ENCODE assay signal across 12 cellular contexts in the genomic region with DNA sequence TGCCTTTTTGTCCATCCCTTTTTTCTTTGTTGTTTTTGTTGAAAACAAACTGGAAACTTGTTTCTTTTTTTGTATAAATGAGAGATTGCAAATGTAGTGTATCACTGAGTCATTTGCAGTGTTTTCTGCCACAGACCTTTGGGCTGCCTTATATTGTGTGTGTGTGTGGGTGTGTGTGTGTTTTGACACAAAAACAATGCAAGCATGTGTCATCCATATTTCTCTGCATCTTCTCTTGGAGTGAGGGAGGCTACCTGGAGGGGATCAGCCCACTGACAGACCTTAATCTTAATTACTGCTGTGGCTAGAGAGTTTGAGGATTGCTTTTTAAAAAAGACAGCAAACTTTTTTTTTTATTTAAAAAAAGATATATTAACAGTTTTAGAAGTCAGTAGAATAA. TPM values are rescaled to one million over a fixed set of nuclear protein-coding genes. Genes with fewer than 3 reads are reported as not detected.
DNase-seq lines count a peak whose midpoint lies in the region; ATAC-seq and TF ChIP-seq lines count a peak whose summit lies in the region.
"Had no signal": no experiment of that assay in that cellular context is flagged by ENCODE, and none has a peak within 500 bp of the region (broad histone marks: within the 10 kb centered on the region; RNA-seq: fewer than 3 reads in every experiment).

No MANE protein-coding gene starts in this region.

- in situ Hi-C loops in Panc1 (cut with HindIII; ENCODE audit: low pct_unique_long_range_greater_than_20kb, low sequenced_read_pairs) = loop anchor here (25.0 kb wide), 2 partner anchors 287 to 362 kb away; no protein-coding TSS in a partner anchor

- CTCF ChIA-PET in Panc1 (lab: Charles Lee) = interaction anchor here (0.7 kb wide), 1 partner anchor 143 kb away, joined by 3 read pairs; no protein-coding TSS in a partner anchor
- CTCF ChIA-PET in CD4-positive, alpha-beta memory T cell (lab: Charles Lee; ENCODE audit: partially characterized antibody) = no interaction called here

- no peak overlapping the region for H3K9ac ChIP-seq in colonic mucosa (ENCODE audit: low read depth in 2 of 2, low read length in 2 of 2)
- H3K9ac ChIP-seq in trophoblast cell (ENCODE audit: low read length) = no peak overlapping the region

- ATAC-seq in Panc1 (no peak), aorta (ENCODE audit: low FRiP score) (no peak), HG03457 (IDR thresholded peaks at IDR 0.05; ENCODE audit: unreplicated experiment) (no peak)
- ATAC-seq: lower lobe of right lung had no signal

- TF ChIP-seq CTCF in Panc1 (IDR thresholded peaks at IDR 0.05) (no peak), colonic mucosa (IDR thresholded peaks at IDR 0.05) (no peak)

- peaks cover 15% of the 10 kb centered on the region for H3K79me1 ChIP-seq in trophoblast cell (ENCODE audit: low read length)

- no peak overlapping the region for H3K27ac Mint-ChIP-seq in CD4-positive, alpha-beta memory T cell

- no peak overlapping the region for H3K18ac ChIP-seq in trophoblast cell (ENCODE audit: low read length)

- no peaks in the 10 kb centered on the region for H3K9me3 ChIP-seq in Panc1 (ENCODE audit: control insufficient read depth, insufficient read depth, low read depth, low read length)
- no peaks in the 10 kb centered on the region for H3K9me3 ChIP-seq in colonic mucosa
- no peaks in the 10 kb centered on the region for H3K9me3 ChIP-seq in trophoblast cell (ENCODE audit: insufficient read depth, low read depth, low read length)
- H3K9me3 ChIP-seq in aorta (ENCODE audit: control insufficient read depth, low read length) = no peaks in the 10 kb centered on the region
- H3K9me3 ChIP-seq in CD4-positive, alpha-beta memory T cell (ENCODE audit: control insufficient read depth in 1 of 2, low read length in 2 of 2) = no peaks in the 10 kb centered on the region
- H3K9me3 ChIP-seq in effector memory CD4-positive, alpha-beta T cell (ENCODE audit: control insufficient read depth, low read length) = no peaks in the 10 kb centered on the region
- H3K9me3 ChIP-seq: lower lobe of right lung, SJSA1 had no signal

- H2BK12ac ChIP-seq in trophoblast cell (ENCODE audit: low read length) = no peak overlapping the region

- H3K4ac ChIP-seq in trophoblast cell (ENCODE audit: low read depth, low read length) = no peak overlapping the region

- H4K12ac ChIP-seq in trophoblast cell (ENCODE audit: low read depth, low read length) = no peak overlapping the region

- no peak overlapping the region for H2BK120ac ChIP-seq in trophoblast cell (ENCODE audit: insufficient read depth, low read length, poor library complexity)

- H3K4me1 ChIP-seq in Panc1 (ENCODE audit: control insufficient read depth, insufficient read depth, low read length) (peaks cover 54% of the 10 kb centered on the region), colonic mucosa (no peaks in the 10 kb centered on the region), trophoblast cell (ENCODE audit: control insufficient read depth in 1 of 2, insufficient read depth in 2 of 2, low read length in 2 of 2) (peaks cover 17 to 22% of the 10 kb centered on the region in 2 experiments), aorta (ENCODE audit: control insufficient read depth in 1 of 2, insufficient read depth in 2 of 2, low read length in 2 of 2) (no peaks in the 10 kb centered on the region)
- no peaks in the 10 kb centered on the region for H3K4me1 ChIP-seq in CD4-positive, alpha-beta memory T cell (ENCODE audit: insufficient read depth, low read length)
- peaks cover 4% of the 10 kb centered on the region for H3K4me1 ChIP-seq in effector memory CD4-positive, alpha-beta T cell (ENCODE audit: control insufficient read depth, insufficient read depth, low read length, poor library complexity, severe bottlenecking)

- peaks cover 21 to 25% of the 10 kb centered on the region in 2 donors for H3K27me3 Mint-ChIP-seq in CD4-positive, alpha-beta memory T cell

- H3K27me3 ChIP-seq in Panc1 (ENCODE audit: control insufficient read depth, insufficient read depth, low read length) (no peaks in the 10 kb centered on the region), colonic mucosa (peaks cover 5% of the 10 kb centered on the region), trophoblast cell (ENCODE audit: insufficient read depth, low read length) (no peaks in the 10 kb centered on the region), aorta (ENCODE audit: control insufficient read depth in 1 of 2, insufficient read depth in 2 of 2, low read length in 1 of 2) (peaks cover 0 to 3% of the 10 kb centered on the region in 2 donors)
- no peaks in the 10 kb centered on the region for H3K27me3 ChIP-seq in CD4-positive, alpha-beta memory T cell (ENCODE audit: insufficient read depth, low read length)
- H3K27me3 ChIP-seq in effector memory CD4-positive, alpha-beta T cell (replicated peaks; ENCODE audit: control insufficient read depth, insufficient read depth, low read length, poor library complexity, severe bottlenecking) = peaks cover 14% of the 10 kb centered on the region
- H3K27me3 ChIP-seq: SJSA1 had no signal

- POLR2A ChIA-PET in Panc1 (lab: Charles Lee) = interaction anchor here (0.5 to 0.6 kb wide), 2 partner anchors 211 to 337 kb away, joined by 3 to 7 read pairs; no protein-coding TSS in a partner anchor
- POLR2A ChIA-PET in CD4-positive, alpha-beta memory T cell (lab: Charles Lee; ENCODE audit: partially characterized antibody) = no interaction called here

- H3K36me3 ChIP-seq in Panc1 (ENCODE audit: control insufficient read depth, insufficient read depth, low read length) (peaks cover 18% of the 10 kb centered on the region), colonic mucosa (no peaks in the 10 kb centered on the region), trophoblast cell (ENCODE audit: control insufficient read depth in 1 of 2, insufficient read depth in 2 of 2, low read length in 2 of 2) (peaks cover 17 to 20% of the 10 kb centered on the region in 2 experiments), aorta (ENCODE audit: control insufficient read depth in 1 of 2, insufficient read depth in 2 of 2, low read length in 1 of 2) (no peaks in the 10 kb centered on the region)
- H3K36me3 ChIP-seq in CD4-positive, alpha-beta memory T cell (ENCODE audit: insufficient read depth, low read length) = no peaks in the 10 kb centered on the region
- H3K36me3 ChIP-seq in effector memory CD4-positive, alpha-beta T cell (ENCODE audit: control insufficient read depth, insufficient read depth, low read length) = no peaks in the 10 kb centered on the region

- peaks cover 2 to 13% (median 7%) of the 10 kb centered on the region in 4 donors for H3K4me1 Mint-ChIP-seq in CD4-positive, alpha-beta memory T cell

- no peak overlapping the region for H4K8ac ChIP-seq in trophoblast cell (ENCODE audit: low read depth, low read length)

- H2AFZ ChIP-seq in trophoblast cell (ENCODE audit: insufficient read depth, low read length, poor library complexity) = no peak overlapping the region

- H3K4me3 ChIP-seq in Panc1 (ENCODE audit: low read depth in 2 of 2, low read length in 2 of 2) (peak overlapping the region; percentile 63 to 89), colonic mucosa (no peak overlapping the region), trophoblast cell (ENCODE audit: low read depth, low read length) (no peak overlapping the region), aorta (ENCODE audit: low read length in 2 of 2) (no peak overlapping the region)
- no peak overlapping the region for H3K4me3 ChIP-seq in CD4-positive, alpha-beta memory T cell (ENCODE audit: low read length in 2 of 2)
- no peak overlapping the region for H3K4me3 ChIP-seq in effector memory CD4-positive, alpha-beta T cell (ENCODE audit: insufficient read depth, low read depth, low read length, poor library complexity, severe bottlenecking)
- H3K4me3 ChIP-seq: lower lobe of right lung, SJSA1 had no signal

- H4K91ac ChIP-seq in trophoblast cell (ENCODE audit: low read depth, low read length) = no peak overlapping the region

- no TSS peak for BruUV-seq in Panc1 (replicated peaks; lab: Mats Ljungman, UMichigan)

- peak overlapping the region; percentile 91 for H3K27ac ChIP-seq in Panc1 (ENCODE audit: low read length)
- H3K27ac ChIP-seq in colonic mucosa = peak overlapping the region; percentile 27
- no peak overlapping the region for H3K27ac ChIP-seq in trophoblast cell (ENCODE audit: low read depth, low read length)
- no peak overlapping the region for H3K27ac ChIP-seq in aorta (ENCODE audit: low read depth in 1 of 2, low read length in 2 of 2)
- H3K27ac ChIP-seq in CD4-positive, alpha-beta memory T cell (ENCODE audit: low read depth, low read length) = no peak overlapping the region
- no peak overlapping the region for H3K27ac ChIP-seq in effector memory CD4-positive, alpha-beta T cell (ENCODE audit: insufficient read depth, low read length, poor library complexity, severe bottlenecking)
- H3K27ac ChIP-seq: lower lobe of right lung, SJSA1 had no signal

- H2BK5ac ChIP-seq in trophoblast cell (ENCODE audit: low read depth, low read length, poor library complexity) = no peak overlapping the region

- peaks cover 0 to 11% (median 1%) of the 10 kb centered on the region in 8 donors for H3K9me3 Mint-ChIP-seq in CD4-positive, alpha-beta memory T cell

- intact Hi-C loops in Panc1 (cut with micrococcal nuclease; ENCODE audit: unreplicated experiment) = loop anchor here (10.0 kb wide), 3 partner anchors 209 to 339 kb away; no protein-coding TSS in a partner anchor
- intact Hi-C loops in colonic mucosa (cut with DNase I) = loop anchor here (5.0 kb wide), 1 partner anchor 412 kb away; no protein-coding TSS in a partner anchor
- intact Hi-C loops in aorta (cut with DNase I) = loop anchor here in 1 of 2 donors (10.0 kb wide), 1 partner anchor 151 kb away; no protein-coding TSS in a partner anchor
- intact Hi-C loops in CD4-positive, alpha-beta memory T cell (cut with micrococcal nuclease) = no loop called here

- no peak overlapping the region for H2AK5ac ChIP-seq in trophoblast cell (ENCODE audit: low read length)

- no peak overlapping the region for H3K23ac ChIP-seq in trophoblast cell (ENCODE audit: low read length)

- H3K79me2 ChIP-seq in trophoblast cell (ENCODE audit: control insufficient read depth, insufficient read depth, low read length, poor library complexity) = peaks cover 17% of the 10 kb centered on the region

- no peak overlapping the region for H3K14ac ChIP-seq in trophoblast cell (ENCODE audit: low read length)

- no peak overlapping the region for H3K4me3 Mint-ChIP-seq in CD4-positive, alpha-beta memory T cell

- H3K36me3 Mint-ChIP-seq in CD4-positive, alpha-beta memory T cell = no peaks in the 10 kb centered on the region

- H3K4me2 ChIP-seq in trophoblast cell (ENCODE audit: low read length) = peak overlapping the region; percentile 25

- peak; percentile 12 for DNase-seq in Daoy (ENCODE audit: low read depth)
- no peak for DNase-seq in Panc1 (ENCODE audit: low read depth, low spot score)
- DNase-seq in colonic mucosa = no peak
- no peak for DNase-seq in trophoblast cell
- no peak for DNase-seq in aorta
- DNase-seq in CD4-positive, alpha-beta memory T cell = no peak
- no peak for DNase-seq in effector memory CD4-positive, alpha-beta T cell
- DNase-seq: activated gamma-delta T cell; lower lobe of right lung; stimulated activated CD4-positive, alpha-beta T cell treated with anti-CD3 and anti-CD28 coated beads, Interleukin-12 subunit alpha, Interleukin-12 subunit beta, amount 100 ng/mL, for 4 hours had no signal

RNA-seq across cellular contexts. Expression of a gene that starts 4.9 kb away (rescaled TPM):
- 7.4 and 8.4 TPM in 2 replicates for total RNA-seq in Daoy (2014; rRNA removed; shearing (Covaris generic))
- 79.5 TPM for total RNA-seq in Panc1 (2021; ENCODE audit: unreplicated experiment)
- 63.0 TPM for polyA plus RNA-seq in Panc1 (2012; ENCODE audit: insufficient read length)
- 10 to 100 TPM; 52.3 to 74.2 TPM for total RNA-seq in colonic mucosa
- 34.9 and 36.2 TPM in 2 replicates for polyA plus RNA-seq in trophoblast cell (2013)
- total RNA-seq in aorta = 1 to 10 TPM; 3.8 to 4.7 TPM
- polyA plus RNA-seq in aorta = 1 to 10 TPM; 1.5 to 3.3 TPM
- total RNA-seq in CD4-positive, alpha-beta memory T cell = not detected
- polyA plus RNA-seq in CD4-positive, alpha-beta memory T cell = not detected

Comparison
In these comparisons a context has a peak if more than half of its experiments do, and no peak if none do; other contexts are left out.
1. H3K27ac ChIP-seq: peak in Panc1 (single experiment) and colonic mucosa (single experiment); none in trophoblast cell (single experiment), aorta (0 of 2), CD4-positive, alpha-beta memory T cell (single experiment) and effector memory CD4-positive, alpha-beta T cell (single experiment).
2. H3K4me3 ChIP-seq: peak in Panc1 (2 of 2); none in colonic mucosa (single experiment), trophoblast cell (single experiment), aorta (0 of 2), CD4-positive, alpha-beta memory T cell (0 of 2) and effector memory CD4-positive, alpha-beta T cell (single experiment).